Comparison of ENCODE assay signal across 8 cellular contexts in genomic region chr7:158407581-158408331, GRCh38.
DNase-seq lines count a peak whose midpoint lies in the region; ATAC-seq and TF ChIP-seq lines count a peak whose summit lies in the region.

No MANE protein-coding gene starts in this region.

- intact Hi-C loops in activated CD8-positive, alpha-beta T cell treated with anti-CD3 and anti-CD28 coated beads for 36 hours (cut with micrococcal nuclease) = no loop called here

- DNase-seq in activated CD8-positive, alpha-beta T cell treated with anti-CD3 and anti-CD28 coated beads for 36 hours = no peak
- DNase-seq in activated CD8-positive, alpha-beta T cell treated with anti-CD3 and anti-CD28 coated beads, Interleukin-2, amount 10 ng/mL, durations not matched to agents 7 days and 5 days = no peak
- DNase-seq in NCI-H510A treated with DMSO at 0.1 percent for 48 hours (lab: John Stamatoyannopoulos, UW) = peak; percentile 69
- peak; percentile 75 for DNase-seq in epithelial cell of esophagus (ENCODE audit: low read depth)
- peak; percentile 62 for DNase-seq in retina
- no peak for DNase-seq in activated CD4-positive, alpha-beta T cell treated with anti-CD3 and anti-CD28 coated beads for 4 hours
- DNase-seq in activated naive CD4-positive, alpha-beta T cell treated with Interleukin-2 at 50 U/mL for 16 hours = no peak

- H3K27ac Mint-ChIP-seq in activated CD8-positive, alpha-beta T cell treated with anti-CD3 and anti-CD28 coated beads for 36 hours = no peak overlapping the region
- H3K27ac Mint-ChIP-seq in activated CD8-positive, alpha-beta T cell treated with anti-CD3 and anti-CD28 coated beads, Interleukin-2, amount 10 ng/mL, durations not matched to agents 7 days and 5 days = no peak overlapping the region

- H3K36me3 Mint-ChIP-seq in activated CD8-positive, alpha-beta T cell treated with anti-CD3 and anti-CD28 coated beads for 36 hours (ENCODE audit: low read depth) = no peaks in the 10 kb centered on the region
- no peaks in the 10 kb centered on the region for H3K36me3 Mint-ChIP-seq in activated CD8-positive, alpha-beta T cell treated with anti-CD3 and anti-CD28 coated beads, Interleukin-2, amount 10 ng/mL, durations not matched to agents 7 days and 5 days (ENCODE audit: low read depth)

- POLR2A ChIA-PET in activated CD8-positive, alpha-beta T cell treated with anti-CD3 and anti-CD28 coated beads for 36 hours (lab: Charles Lee) = no interaction called here
- POLR2A ChIA-PET in activated CD8-positive, alpha-beta T cell treated with anti-CD3 and anti-CD28 coated beads, Interleukin-2, amount 10 ng/mL, durations not matched to agents 7 days and 5 days (lab: Charles Lee) = no interaction called here

- no peak for ATAC-seq in activated CD8-positive, alpha-beta T cell treated with anti-CD3 and anti-CD28 coated beads for 36 hours
- no peak for ATAC-seq in activated CD8-positive, alpha-beta T cell treated with anti-CD3 and anti-CD28 coated beads, Interleukin-2, amount 10 ng/mL, durations not matched to agents 7 days and 5 days
- no peak for ATAC-seq in GM18861 (IDR thresholded peaks at IDR 0.05; ENCODE audit: unreplicated experiment)

- H3K9me3 Mint-ChIP-seq in activated CD8-positive, alpha-beta T cell treated with anti-CD3 and anti-CD28 coated beads for 36 hours = no peaks in the 10 kb centered on the region
- H3K9me3 Mint-ChIP-seq in activated CD8-positive, alpha-beta T cell treated with anti-CD3 and anti-CD28 coated beads, Interleukin-2, amount 10 ng/mL, durations not matched to agents 7 days and 5 days (ENCODE audit: insufficient read depth) = no peaks in the 10 kb centered on the region

- no peaks in the 10 kb centered on the region for H3K4me1 Mint-ChIP-seq in activated CD8-positive, alpha-beta T cell treated with anti-CD3 and anti-CD28 coated beads for 36 hours (ENCODE audit: low read depth)
- no peaks in the 10 kb centered on the region for H3K4me1 Mint-ChIP-seq in activated CD8-positive, alpha-beta T cell treated with anti-CD3 and anti-CD28 coated beads, Interleukin-2, amount 10 ng/mL, durations not matched to agents 7 days and 5 days (ENCODE audit: low read depth)

- CTCF ChIA-PET in activated CD8-positive, alpha-beta T cell treated with anti-CD3 and anti-CD28 coated beads for 36 hours (lab: Charles Lee) = interaction anchor here (0.7 to 1.0 kb wide), 2 partner anchors 20 to 1040 kb away, joined by 3 read pairs; no protein-coding TSS in a partner anchor
- CTCF ChIA-PET in activated CD8-positive, alpha-beta T cell treated with anti-CD3 and anti-CD28 coated beads, Interleukin-2, amount 10 ng/mL, durations not matched to agents 7 days and 5 days (lab: Charles Lee) = no interaction called here

- TF ChIP-seq CTCF in activated CD8-positive, alpha-beta T cell treated with anti-CD3 and anti-CD28 coated beads for 36 hours (IDR thresholded peaks at IDR 0.05) = peak; percentile 46
- TF ChIP-seq CTCF in epithelial cell of esophagus (IDR thresholded peaks at IDR 0.05; ENCODE audit: insufficient read depth, low read depth, low read length, missing control alignments) = peak; percentile 61

- no peak overlapping the region for H3K4me3 ChIP-seq in epithelial cell of esophagus (ENCODE audit: low read length)

- H3K4me3 Mint-ChIP-seq in activated CD8-positive, alpha-beta T cell treated with anti-CD3 and anti-CD28 coated beads for 36 hours = no peak overlapping the region
- no peak overlapping the region for H3K4me3 Mint-ChIP-seq in activated CD8-positive, alpha-beta T cell treated with anti-CD3 and anti-CD28 coated beads, Interleukin-2, amount 10 ng/mL, durations not matched to agents 7 days and 5 days

- H3K27me3 Mint-ChIP-seq in activated CD8-positive, alpha-beta T cell treated with anti-CD3 and anti-CD28 coated beads for 36 hours = peaks cover 2% of the 10 kb centered on the region
- H3K27me3 Mint-ChIP-seq in activated CD8-positive, alpha-beta T cell treated with anti-CD3 and anti-CD28 coated beads, Interleukin-2, amount 10 ng/mL, durations not matched to agents 7 days and 5 days (ENCODE audit: low read depth) = no peaks in the 10 kb centered on the region

Comparison
In these comparisons a context has a peak if more than half of its experiments do, and no peak if none do; other contexts are left out.
1. DNase-seq: peak in NCI-H510A treated with DMSO at 0.1 percent for 48 hours (single experiment), epithelial cell of esophagus (single experiment) and retina (single experiment); none in activated CD8-positive, alpha-beta T cell treated with anti-CD3 and anti-CD28 coated beads for 36 hours (single experiment), activated CD8-positive, alpha-beta T cell treated with anti-CD3 and anti-CD28 coated beads, Interleukin-2, amount 10 ng/mL, durations not matched to agents 7 days and 5 days (single experiment), activated CD4-positive, alpha-beta T cell treated with anti-CD3 and anti-CD28 coated beads for 4 hours (0 of 2) and activated naive CD4-positive, alpha-beta T cell treated with Interleukin-2 at 50 U/mL for 16 hours (single experiment).